9 cellular contexts compared by ENCODE assay signal in the genomic region with DNA sequence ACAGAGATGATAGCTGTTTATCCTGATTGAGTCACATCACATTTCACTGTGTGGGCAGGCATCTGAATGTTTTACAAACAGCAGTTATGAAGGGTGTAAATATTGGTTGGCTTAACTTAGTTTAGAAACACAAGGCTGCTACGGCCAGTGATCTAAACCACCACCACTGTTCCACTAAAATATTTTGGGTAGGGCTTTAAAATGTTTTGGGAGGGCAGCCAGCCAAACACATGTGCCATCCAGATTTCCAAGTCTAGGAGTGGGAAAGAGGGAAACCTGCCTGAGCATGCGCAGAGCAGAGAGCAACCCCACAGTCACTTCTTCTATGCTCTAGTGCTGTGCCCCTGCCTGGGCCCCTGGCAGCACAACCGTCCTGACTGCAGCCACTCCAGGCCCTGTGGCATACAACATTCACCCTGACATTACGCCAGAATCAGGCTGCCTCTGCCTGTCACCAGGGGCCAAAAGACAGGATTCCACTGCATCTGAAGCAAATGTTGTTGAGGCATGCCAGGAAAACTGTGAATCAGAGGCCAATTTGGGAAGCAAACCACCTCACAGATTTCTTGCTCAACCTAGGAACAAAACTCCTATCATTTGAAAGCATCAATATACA.
A peak's percentile ranks its signal among the peaks of the same experiment; 100 is the strongest.
DNase-seq lines count a peak whose midpoint lies in the region; ATAC-seq and TF ChIP-seq lines count a peak whose summit lies in the region.
"Had no signal": no experiment of that assay in that cellular context is flagged by ENCODE, and none has a peak within 500 bp of the region (broad histone marks: within the 10 kb centered on the region; RNA-seq: fewer than 3 reads in every experiment).

No MANE protein-coding gene starts in this region.

- TF ChIP-seq EP300 in SK-N-SH (IDR thresholded peaks at IDR 0.05; ENCODE audit: borderline replicate concordance in 1 of 2, low read depth in 1 of 2, low read length in 1 of 2), result peak in 1 of 2 experiments; percentile 33; a peak in 1 of 4 replicates

- H2AFZ ChIP-seq in SK-N-SH (ENCODE audit: low read depth), result peak overlapping the region; percentile 74
- H2AFZ ChIP-seq in trophoblast cell (ENCODE audit: insufficient read depth, low read length, poor library complexity), result no peak overlapping the region

- no peaks in the 10 kb centered on the region for H3K36me3 ChIP-seq in SK-N-SH (replicated peaks in 1 of 2; ENCODE audit: control insufficient read depth in 1 of 2, insufficient read depth in 2 of 2, low read length in 1 of 2)
- no peaks in the 10 kb centered on the region for H3K36me3 ChIP-seq in trophoblast cell (ENCODE audit: control insufficient read depth in 1 of 2, insufficient read depth in 2 of 2, low read length in 2 of 2)

- no peak overlapping the region for H3K18ac ChIP-seq in trophoblast cell (ENCODE audit: low read length)

- H3K9ac ChIP-seq in SK-N-SH (peak overlapping the region; percentile 43; the same call in 1 of the 2 replicates), trophoblast cell (ENCODE audit: low read length) (no peak overlapping the region)

- no peak overlapping the region for H3K27ac Mint-ChIP-seq in activated naive CD4-positive, alpha-beta T cell treated with anti-CD3 and anti-CD28 coated beads for 36 hours

- H3K4me3 ChIP-seq in SK-N-SH (ENCODE audit: low read depth in 2 of 2, low read length in 1 of 2), result no peak overlapping the region
- H3K4me3 ChIP-seq in trophoblast cell (ENCODE audit: low read depth, low read length), result peak overlapping the region; percentile 28

- H2AK5ac ChIP-seq in trophoblast cell (ENCODE audit: low read length), result no peak overlapping the region

- H3K9me3 Mint-ChIP-seq in activated naive CD4-positive, alpha-beta T cell treated with anti-CD3 and anti-CD28 coated beads for 36 hours, result peaks cover 2% of the 10 kb centered on the region

- H3K27me3 ChIP-seq in SK-N-SH (ENCODE audit: insufficient read depth) (no peaks in the 10 kb centered on the region), foreskin keratinocyte (no peaks in the 10 kb centered on the region), trophoblast cell (ENCODE audit: insufficient read depth, low read length) (no peaks in the 10 kb centered on the region)

- H3K36me3 Mint-ChIP-seq in activated naive CD4-positive, alpha-beta T cell treated with anti-CD3 and anti-CD28 coated beads for 36 hours (ENCODE audit: low read depth), result no peaks in the 10 kb centered on the region

- intact Hi-C loops in activated naive CD4-positive, alpha-beta T cell treated with anti-CD3 and anti-CD28 coated beads for 36 hours (cut with micrococcal nuclease), result loop anchor here (2.0 kb wide), 1 partner anchor 14 kb away; no protein-coding TSS in a partner anchor

- no peak overlapping the region for H4K91ac ChIP-seq in trophoblast cell (ENCODE audit: low read depth, low read length)

- H3K4me1 Mint-ChIP-seq in activated naive CD4-positive, alpha-beta T cell treated with anti-CD3 and anti-CD28 coated beads for 36 hours (ENCODE audit: low read depth), result peaks cover 38% of the 10 kb centered on the region

- H3K4ac ChIP-seq in trophoblast cell (ENCODE audit: low read depth, low read length), result no peak overlapping the region

- H3K27me3 Mint-ChIP-seq in activated naive CD4-positive, alpha-beta T cell treated with anti-CD3 and anti-CD28 coated beads for 36 hours (ENCODE audit: low read depth), result no peaks in the 10 kb centered on the region

- no peak overlapping the region for H3K23ac ChIP-seq in trophoblast cell (ENCODE audit: low read length)

- POLR2A ChIA-PET in SK-N-SH (lab: Yijun Ruan, JAX), result no interaction called here

- TF ChIP-seq CTCF in SK-N-SH (IDR thresholded peaks at IDR 0.05), result no peak
- no peak for TF ChIP-seq CTCF in foreskin keratinocyte (conservative IDR thresholded peaks at IDR 0.05)

- no peak overlapping the region for H4K12ac ChIP-seq in trophoblast cell (ENCODE audit: low read depth, low read length)

- no peak overlapping the region for H2BK12ac ChIP-seq in trophoblast cell (ENCODE audit: low read length)

- no peaks in the 10 kb centered on the region for H3K79me1 ChIP-seq in trophoblast cell (ENCODE audit: low read length)

- DNase-seq in EH (ENCODE audit: low read depth), result peak; percentile 85
- DNase-seq in SK-N-SH, result peak; percentile 7
- peak; percentile 84 to 90 for DNase-seq in foreskin keratinocyte
- no peak for DNase-seq in trophoblast cell
- no peak for DNase-seq in DMS79 treated with DMSO at 0.1 percent for 48 hours (lab: John Stamatoyannopoulos, UW)
- DNase-seq in midbrain (lab: John Stamatoyannopoulos, UW), result no peak
- no peak for DNase-seq in cerebellum (ENCODE audit: low spot score)
- no peak for DNase-seq in activated naive CD4-positive, alpha-beta T cell treated with anti-CD3 and anti-CD28 coated beads for 36 hours
- DNase-seq: stimulated activated CD4-positive, alpha-beta T cell treated with anti-CD3 and anti-CD28 coated beads, Interleukin-2, amount 100 ng/mL, for 24 hours had no signal

- TF ChIP-seq RAD21 in SK-N-SH (IDR thresholded peaks at IDR 0.05; ENCODE audit: low read length), result no peak

- H2BK120ac ChIP-seq in trophoblast cell (ENCODE audit: insufficient read depth, low read length, poor library complexity), result no peak overlapping the region

- H3K9me3 ChIP-seq in SK-N-SH, result no peaks in the 10 kb centered on the region
- peaks cover 2% of the 10 kb centered on the region for H3K9me3 ChIP-seq in trophoblast cell (ENCODE audit: insufficient read depth, low read depth, low read length)

- H4K20me1 ChIP-seq in SK-N-SH (ENCODE audit: insufficient read depth), result no peaks in the 10 kb centered on the region

- CTCF ChIA-PET in SK-N-SH (lab: Yijun Ruan, JAX), result no interaction called here
- CTCF ChIA-PET in activated naive CD4-positive, alpha-beta T cell treated with anti-CD3 and anti-CD28 coated beads for 36 hours (lab: Charles Lee), result interaction anchor here (0.7 kb wide), 1 partner anchor 150 kb away, joined by 3 read pairs; no protein-coding TSS in a partner anchor

- no peaks in the 10 kb centered on the region for H3K9me2 ChIP-seq in SK-N-SH

- no peak overlapping the region for H2BK5ac ChIP-seq in trophoblast cell (ENCODE audit: low read depth, low read length, poor library complexity)

- ATAC-seq in foreskin keratinocyte, result peak; percentile 92

- H3K27ac ChIP-seq in SK-N-SH (ENCODE audit: low read depth in 2 of 2, low read length in 1 of 2), result peak overlapping the region; percentile 85 to 95
- peak overlapping the region; percentile 11 for H3K27ac ChIP-seq in foreskin keratinocyte
- no peak overlapping the region for H3K27ac ChIP-seq in trophoblast cell (ENCODE audit: low read depth, low read length)

- no peak overlapping the region for H3K4me3 Mint-ChIP-seq in activated naive CD4-positive, alpha-beta T cell treated with anti-CD3 and anti-CD28 coated beads for 36 hours

- H3F3A ChIP-seq in SK-N-SH (replicated peaks; ENCODE audit: insufficient read depth), result peaks cover 28% of the 10 kb centered on the region

- no peak overlapping the region for H3K14ac ChIP-seq in trophoblast cell (ENCODE audit: low read length)

- H3K4me1 ChIP-seq in SK-N-SH (ENCODE audit: control insufficient read depth in 1 of 2, insufficient read depth in 2 of 2, low read depth in 1 of 2, low read length in 1 of 2) (peaks cover 9 to 23% of the 10 kb centered on the region in 2 experiments), foreskin keratinocyte (peaks cover 16% of the 10 kb centered on the region), trophoblast cell (ENCODE audit: control insufficient read depth in 1 of 2, insufficient read depth in 2 of 2, low read length in 2 of 2) (peaks cover 0 to 2% of the 10 kb centered on the region in 2 experiments)

- WGBS in SK-N-SH (ENCODE audit: low lambda C conversion rate), result 6% methylated on average over 4 of the region's 4 CpGs
- no CpG with 5 or more reads among the region's 4 CpGs for WGBS in trophoblast cell (ENCODE audit: extremely low coverage, insufficient coverage, insufficient read length)

- no peak overlapping the region for H4K8ac ChIP-seq in trophoblast cell (ENCODE audit: low read depth, low read length)

- H3K79me2 ChIP-seq in SK-N-SH (ENCODE audit: insufficient read depth) (no peaks in the 10 kb centered on the region), trophoblast cell (ENCODE audit: control insufficient read depth, insufficient read depth, low read length, poor library complexity) (no peaks in the 10 kb centered on the region)

- peak overlapping the region; percentile 22; the same call in 1 of the 2 replicates for H3K4me2 ChIP-seq in SK-N-SH
- no peak overlapping the region for H3K4me2 ChIP-seq in trophoblast cell (ENCODE audit: low read length)

TF ChIP-seq in SK-N-SH, 30 proteins besides CTCF, POLR2A, EP300 and RAD21:
- 0 out of 2 replicates have a peak, but pooled peaks have one; percentile 16 for TF ChIP-seq TAF1 (IDR thresholded peaks at IDR 0.05; ENCODE audit: borderline replicate concordance, low read depth, low read length)
- peak; percentile 65 for TF ChIP-seq NFIC (IDR thresholded peaks at IDR 0.05; ENCODE audit: borderline replicate concordance)
- TF ChIP-seq POLR2AphosphoS5 (IDR thresholded peaks at IDR 0.05; ENCODE audit: low read depth, low read length), result peak; percentile 18; the same call in 1 of the 2 replicates
- no peak for TF ChIP-seq SMC3 (IDR thresholded peaks at IDR 0.05; ENCODE audit: low read depth, low read length)
- 0 out of 2 replicates have a peak, but pooled peaks have one; percentile 5 for TF ChIP-seq TEAD4 (IDR thresholded peaks at IDR 0.05; ENCODE audit: borderline replicate concordance, insufficient read depth)
- peak; percentile 81 for TF ChIP-seq NRF1 (IDR thresholded peaks at IDR 0.05; ENCODE audit: low read depth, low read length)
- TF ChIP-seq RXRA (IDR thresholded peaks at IDR 0.05; ENCODE audit: borderline replicate concordance, low read depth), result no peak
- TF ChIP-seq MAX (IDR thresholded peaks at IDR 0.05; ENCODE audit: low read depth), result peak; percentile 57; the same call in 1 of the 2 replicates
- TF ChIP-seq TCF12 (IDR thresholded peaks at IDR 0.05), result peak; percentile 79

Comparison
In these comparisons a context has a peak if more than half of its experiments do, and no peak if none do; other contexts are left out.
1. DNase-seq: peak in EH (single experiment), SK-N-SH (single experiment) and foreskin keratinocyte (2 of 2); none in trophoblast cell (0 of 2), DMS79 treated with DMSO at 0.1 percent for 48 hours (single experiment), midbrain (single experiment), cerebellum (single experiment) and activated naive CD4-positive, alpha-beta T cell treated with anti-CD3 and anti-CD28 coated beads for 36 hours (single experiment).